ENCODE assay signal across 1 cellular context in the genomic region with DNA sequence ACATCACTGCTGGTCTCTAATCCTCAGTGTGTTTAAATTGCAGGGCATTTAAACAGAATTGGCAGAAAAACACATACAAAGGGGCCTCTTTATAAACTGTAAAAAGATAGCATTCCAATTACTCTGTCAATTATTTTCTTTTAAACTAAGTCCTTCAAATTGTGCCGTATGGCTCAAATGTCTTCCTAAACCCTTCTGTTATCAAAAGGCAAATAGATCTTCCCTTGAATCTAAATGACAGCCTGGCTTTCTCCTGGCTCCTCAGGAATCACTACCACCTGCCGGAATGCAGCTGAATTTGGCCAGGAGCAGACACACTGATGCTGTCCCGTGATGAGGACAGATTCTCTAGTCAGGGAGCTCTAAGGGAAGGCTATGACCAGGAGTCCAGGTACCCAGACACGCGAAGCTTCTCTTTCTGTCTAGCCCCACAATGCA.
TF ChIP-seq lines count a peak whose summit lies in the region.

No MANE protein-coding gene starts in this region.

TF ChIP-seq in GM23338, 12 proteins besides CTCF, POLR2A, EP300 and RAD21 (continued from another document):
- TF ChIP-seq ZNF462 (CRISPR knock-in tag; IDR thresholded peaks at IDR 0.05), result no peak
- TF ChIP-seq NANOG (IDR thresholded peaks at IDR 0.05; ENCODE audit: borderline replicate concordance), result no peak
- TF ChIP-seq ZNF331 (CRISPR knock-in tag; IDR thresholded peaks at IDR 0.05; ENCODE audit: low read depth), result no peak
- TF ChIP-seq POLR2AphosphoS5 (IDR thresholded peaks at IDR 0.05; ENCODE audit: low read depth), result no peak
- no peak for TF ChIP-seq STAT1 (IDR thresholded peaks at IDR 0.05; ENCODE audit: unreplicated experiment)
- no peak for TF ChIP-seq EZH2phosphoT487 (IDR thresholded peaks at IDR 0.05; ENCODE audit: unreplicated experiment)
- TF ChIP-seq REST (IDR thresholded peaks at IDR 0.05; ENCODE audit: unreplicated experiment), result no peak
- TF ChIP-seq CREB1 (CRISPR knock-in tag; IDR thresholded peaks at IDR 0.05; ENCODE audit: low read depth), result no peak
- no peak for TF ChIP-seq ZNF114 (CRISPR knock-in tag; IDR thresholded peaks at IDR 0.05)
- TF ChIP-seq ETS1 (IDR thresholded peaks at IDR 0.05), result no peak
TF ChIP-seq in GM23338: peak in this region for 0.
